Comparison of ENCODE assay signal across 11 cellular contexts in the genomic region with DNA sequence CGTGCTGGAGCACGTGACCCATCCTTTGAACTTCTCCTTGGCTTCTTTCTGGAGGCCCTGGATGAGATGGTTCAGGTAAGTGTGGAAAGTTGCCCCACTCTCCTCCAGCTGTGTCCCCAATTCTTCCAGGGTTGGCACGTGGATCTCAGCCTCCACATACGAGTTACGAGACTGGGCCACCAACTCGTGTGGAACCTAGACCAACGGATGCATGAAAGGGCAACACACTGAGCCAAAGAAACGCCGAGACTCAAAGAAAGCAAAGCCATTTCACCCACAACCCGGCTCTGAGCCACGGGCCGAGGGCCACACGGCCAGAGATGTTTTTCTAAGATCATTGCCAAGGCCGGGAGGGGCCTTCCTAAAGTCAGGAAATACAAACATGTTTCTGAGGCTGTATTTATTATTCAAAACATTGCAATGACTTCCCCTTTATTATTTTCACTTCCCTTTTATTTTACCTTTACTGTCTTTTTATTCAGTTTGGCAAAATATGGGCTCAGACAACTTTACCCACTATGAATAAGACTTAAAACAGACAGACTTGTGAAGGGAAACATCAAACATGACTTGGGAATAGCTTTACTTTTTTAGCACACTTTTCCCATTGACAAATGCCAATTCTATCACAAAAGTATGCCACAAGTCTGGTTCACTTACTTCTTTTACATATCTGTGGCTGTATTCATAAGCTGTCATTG.
DNase-seq lines count a peak whose midpoint lies in the region; ATAC-seq and TF ChIP-seq lines count a peak whose summit lies in the region.
"Had no signal": no experiment of that assay in that cellular context is flagged by ENCODE, and none has a peak within 500 bp of the region (broad histone marks: within the 10 kb centered on the region; RNA-seq: fewer than 3 reads in every experiment).

No MANE protein-coding gene starts in this region.

- TF ChIP-seq EP300 in gastroesophageal sphincter (IDR thresholded peaks at IDR 0.05), result no peak

- H2AFZ ChIP-seq in smooth muscle cell (ENCODE audit: low read depth), result no peak overlapping the region

- no peaks in the 10 kb centered on the region for H3K36me3 Mint-ChIP-seq in effector memory CD8-positive, alpha-beta T cell (ENCODE audit: insufficient read depth)
- H3K36me3 Mint-ChIP-seq: stimulated activated effector memory CD8-positive, alpha-beta T cell treated with anti-CD3 and anti-CD28 coated beads, Interleukin-12 subunit alpha, Interleukin-12 subunit beta, amount 100 ng/mL, for 72 hours had no signal

- no peak overlapping the region for H3K4me3 ChIP-seq in gastroesophageal sphincter
- no peak overlapping the region for H3K4me3 ChIP-seq in smooth muscle cell

- H3K36me3 ChIP-seq in gastroesophageal sphincter (peaks cover 0 to 62% of the 10 kb centered on the region in 2 donors), smooth muscle cell (ENCODE audit: low read depth) (peaks cover 12% of the 10 kb centered on the region)

- H3K9me3 Mint-ChIP-seq in effector memory CD8-positive, alpha-beta T cell, result no peaks in the 10 kb centered on the region
- H3K9me3 Mint-ChIP-seq: stimulated activated effector memory CD8-positive, alpha-beta T cell treated with anti-CD3 and anti-CD28 coated beads, Interleukin-12 subunit alpha, Interleukin-12 subunit beta, amount 100 ng/mL, for 72 hours had no signal

- no peak overlapping the region for H3K4me2 ChIP-seq in smooth muscle cell

- no peak overlapping the region for H3K9ac ChIP-seq in smooth muscle cell (ENCODE audit: low read depth)

- ATAC-seq in GM18870 (IDR thresholded peaks at IDR 0.05; ENCODE audit: unreplicated experiment) (peak; percentile 47), HG03175 (IDR thresholded peaks at IDR 0.05; ENCODE audit: unreplicated experiment) (peak; percentile 68), gastroesophageal sphincter (no peak), HG03196 (IDR thresholded peaks at IDR 0.05; ENCODE audit: unreplicated experiment) (no peak)
- no peak for ATAC-seq in effector memory CD8-positive, alpha-beta T cell (replicated peaks)
- ATAC-seq: stimulated activated effector memory CD8-positive, alpha-beta T cell treated with anti-CD3 and anti-CD28 coated beads, Interleukin-12 subunit alpha, Interleukin-12 subunit beta, amount 100 ng/mL, for 72 hours had no signal

- 25 to 41% methylated on average over 7 to 14 of the region's 14 CpGs for WGBS in gastroesophageal sphincter (ENCODE audit: low coverage in 1 of 2), 2 donors
- WGBS in smooth muscle cell (ENCODE audit: low lambda C conversion rate), result 97% methylated on average over 14 of the region's 14 CpGs

- DNase-seq in stromal cell of bone marrow (ENCODE audit: low read depth), result peak; percentile 39
- DNase-seq in stimulated activated CD4-positive, alpha-beta T cell treated with anti-CD3 and anti-CD28 coated beads, Interleukin-1b, Interleukin-23, amount 100 ng/mL, for 48 hours, result no peak
- DNase-seq in smooth muscle cell (lab: John Stamatoyannopoulos, UW; ENCODE audit: unreplicated experiment), result no peak
- DNase-seq in effector memory CD8-positive, alpha-beta T cell, result no peak
- DNase-seq: activated naive CD4-positive, alpha-beta T cell; NCI-H446 treated with DMSO at 0.1 percent for 48 hours had no signal

- no peak overlapping the region for H3K4me3 Mint-ChIP-seq in effector memory CD8-positive, alpha-beta T cell
- H3K4me3 Mint-ChIP-seq: stimulated activated effector memory CD8-positive, alpha-beta T cell treated with anti-CD3 and anti-CD28 coated beads, Interleukin-12 subunit alpha, Interleukin-12 subunit beta, amount 100 ng/mL, for 72 hours had no signal

- H4K20me1 ChIP-seq in smooth muscle cell (ENCODE audit: low read depth), result no peaks in the 10 kb centered on the region

- no peaks in the 10 kb centered on the region for H3K4me1 Mint-ChIP-seq in effector memory CD8-positive, alpha-beta T cell (ENCODE audit: low read depth in 2 of 2)
- H3K4me1 Mint-ChIP-seq: stimulated activated effector memory CD8-positive, alpha-beta T cell treated with anti-CD3 and anti-CD28 coated beads, Interleukin-12 subunit alpha, Interleukin-12 subunit beta, amount 100 ng/mL, for 72 hours had no signal

- H3K9me3 ChIP-seq in gastroesophageal sphincter, result no peaks in the 10 kb centered on the region
- no peaks in the 10 kb centered on the region for H3K9me3 ChIP-seq in smooth muscle cell (replicated peaks; ENCODE audit: low read depth)

- no peaks in the 10 kb centered on the region for H3K79me2 ChIP-seq in smooth muscle cell (ENCODE audit: low read depth)

- no peaks in the 10 kb centered on the region for H3K27me3 ChIP-seq in gastroesophageal sphincter
- no peaks in the 10 kb centered on the region for H3K27me3 ChIP-seq in smooth muscle cell (ENCODE audit: low read depth)

- TF ChIP-seq CTCF in gastroesophageal sphincter (IDR thresholded peaks at IDR 0.05) (no peak), smooth muscle cell (IDR thresholded peaks at IDR 0.05; ENCODE audit: borderline replicate concordance, insufficient read depth, poor library complexity, severe bottlenecking) (no peak)

- H3K27ac ChIP-seq in gastroesophageal sphincter (peak overlapping the region; percentile 37 to 86 (median 80)), smooth muscle cell (ENCODE audit: low read depth) (no peak overlapping the region)

- TF ChIP-seq POLR2A in gastroesophageal sphincter (IDR thresholded peaks at IDR 0.05), result no peak

- peaks cover 24 to 30% of the 10 kb centered on the region in 2 donors for H3K27me3 Mint-ChIP-seq in effector memory CD8-positive, alpha-beta T cell

- peaks cover 16 to 97% (median 69%) of the 10 kb centered on the region in 3 donors for H3K4me1 ChIP-seq in gastroesophageal sphincter
- no peaks in the 10 kb centered on the region for H3K4me1 ChIP-seq in smooth muscle cell (ENCODE audit: low read depth)

- no peak overlapping the region for H3K27ac Mint-ChIP-seq in effector memory CD8-positive, alpha-beta T cell
- H3K27ac Mint-ChIP-seq: stimulated activated effector memory CD8-positive, alpha-beta T cell treated with anti-CD3 and anti-CD28 coated beads, Interleukin-12 subunit alpha, Interleukin-12 subunit beta, amount 100 ng/mL, for 72 hours had no signal

- H3F3A ChIP-seq in smooth muscle cell (ENCODE audit: low read depth), result no peaks in the 10 kb centered on the region

Comparison
In these comparisons a context has a peak if more than half of its experiments do, and no peak if none do; other contexts are left out.
1. ATAC-seq: peak in GM18870 (single experiment) and HG03175 (single experiment); none in gastroesophageal sphincter (single experiment), HG03196 (single experiment) and effector memory CD8-positive, alpha-beta T cell (single experiment).